Comparison of ENCODE assay signal across 8 cellular contexts in the genomic region with DNA sequence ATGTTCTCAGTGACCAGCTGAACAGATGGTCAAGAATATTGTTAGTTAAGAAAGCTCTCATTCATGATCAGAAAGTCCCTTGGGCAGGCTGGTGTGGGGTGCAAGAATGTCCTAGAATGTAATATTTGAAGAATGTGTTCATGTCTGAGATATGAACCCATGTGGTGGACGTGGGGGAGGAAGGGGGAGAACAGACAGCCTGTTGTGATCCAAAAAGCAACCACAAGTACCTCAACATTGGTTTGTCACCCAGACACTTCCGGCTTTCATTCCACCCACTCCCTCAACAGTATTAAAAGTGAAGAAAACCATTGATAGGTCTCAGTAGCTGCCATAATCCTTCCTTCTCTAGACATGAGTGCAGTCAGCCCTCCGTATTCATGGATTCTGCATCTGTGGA.
A peak's percentile ranks its signal among the peaks of the same experiment; 100 is the strongest.
DNase-seq lines count a peak whose midpoint lies in the region; ATAC-seq, FAIRE-seq and TF ChIP-seq lines count a peak whose summit lies in the region.

No MANE protein-coding gene starts in this region.

- no peaks in the 10 kb centered on the region for H3F3A ChIP-seq in neural progenitor cell (ENCODE audit: low read depth)

- DNase-seq in AG04449 (ENCODE audit: low read depth, low spot score), result peak; percentile 89
- peak; percentile 33 for DNase-seq in GM19239 (ENCODE audit: insufficient read length, low spot score)
- DNase-seq in activated CD4-positive, alpha-beta T cell treated with anti-CD3 and anti-CD28 coated beads, Interleukin-2, amount 50 U/mL, for 48 hours, result peak; percentile 59 to 74
- peak; percentile 45 for DNase-seq in fibroblast of the conjunctiva (ENCODE audit: low read depth)
- DNase-seq in stimulated activated CD8-positive, alpha-beta memory T cell treated with anti-CD3 and anti-CD28 coated beads, Interleukin-15, amount 100 ng/mL, for 4 hours (ENCODE audit: low read depth in 2 of 2), result peak; percentile 23 to 49
- no peak for DNase-seq in neural progenitor cell (ENCODE audit: low spot score)

- no peaks in the 10 kb centered on the region for H3K79me2 ChIP-seq in neural progenitor cell (ENCODE audit: low read depth)

- peak; percentile 79 for ATAC-seq in HG03521 (IDR thresholded peaks at IDR 0.05; ENCODE audit: unreplicated experiment)
- no peak for ATAC-seq in HG03439 (IDR thresholded peaks at IDR 0.05; ENCODE audit: unreplicated experiment)

- CTCF ChIA-PET in AG04449 (lab: Yijun Ruan, JAX), result interaction anchor here (1.0 to 1.8 kb wide), 3 partner anchors 20 to 338 kb away, joined by 5 to 7 read pairs (median 6); no protein-coding TSS in a partner anchor

- H3K9ac ChIP-seq in neural progenitor cell, result no peak overlapping the region

- H2AFZ ChIP-seq in neural progenitor cell (replicated peaks), result no peak overlapping the region

- H3K36me3 Mint-ChIP-seq in neural progenitor cell, result no peaks in the 10 kb centered on the region

- H3K9me3 ChIP-seq in neural progenitor cell (ENCODE audit: low read depth), result no peaks in the 10 kb centered on the region

- H3K36me3 ChIP-seq in neural progenitor cell, result no peaks in the 10 kb centered on the region

- TF ChIP-seq CTCF in AG04449 (IDR thresholded peaks at IDR 0.05; ENCODE audit: insufficient read depth, low read length, missing control alignments) (no peak), neural progenitor cell (IDR thresholded peaks at IDR 0.05) (no peak)

- no peak overlapping the region for H3K27ac Mint-ChIP-seq in neural progenitor cell

- H4K20me1 ChIP-seq in neural progenitor cell (ENCODE audit: low read depth), result peaks cover 6% of the 10 kb centered on the region

- no peak overlapping the region for H3K27ac ChIP-seq in neural progenitor cell

- H3K27me3 Mint-ChIP-seq in neural progenitor cell (ENCODE audit: insufficient read depth, low read depth), result no peaks in the 10 kb centered on the region

- H3K27me3 ChIP-seq in neural progenitor cell, result no peaks in the 10 kb centered on the region

- H3K4me3 ChIP-seq in AG04449 (ENCODE audit: low read depth, low read length) (no peak overlapping the region), neural progenitor cell (no peak overlapping the region)

- no peak overlapping the region for H3K4me2 ChIP-seq in neural progenitor cell

- peaks cover 12% of the 10 kb centered on the region for H3K4me1 Mint-ChIP-seq in neural progenitor cell

- no peaks in the 10 kb centered on the region for H3K4me1 ChIP-seq in neural progenitor cell

- POLR2A ChIA-PET in AG04449 (lab: Yijun Ruan, JAX), result interaction anchor here (1.3 to 1.8 kb wide), 2 partner anchors 18 to 35 kb away, joined by 3 to 5 read pairs; no protein-coding TSS in a partner anchor

- FAIRE-seq in GM19239 (lab: Jason Lieb, UNC), result peak; percentile 52

- H3K4me3 Mint-ChIP-seq in neural progenitor cell, result no peak overlapping the region

- no peaks in the 10 kb centered on the region for H3K9me3 Mint-ChIP-seq in neural progenitor cell
